Comparison of ENCODE assay signal across 2 cellular contexts in genomic region chr6:72946766-72947165, GRCh38.
TF ChIP-seq lines count a peak whose summit lies in the region.

No MANE protein-coding gene starts in this region.

TF ChIP-seq in HepG2, 621 proteins besides CTCF, POLR2A, EP300 and RAD21:
- TF ChIP-seq SP140L (CRISPR knock-in tag; IDR thresholded peaks at IDR 0.05; ENCODE audit: borderline replicate concordance), result no peak
- no peak for TF ChIP-seq TCF7 (IDR thresholded peaks at IDR 0.05; ENCODE audit: low read depth)
- TF ChIP-seq CEBPB (IDR thresholded peaks at IDR 0.05; ENCODE audit: borderline replicate concordance, low read depth, low read length), result peak; percentile 62
- no peak for TF ChIP-seq NFE2L2 (IDR thresholded peaks at IDR 0.05; ENCODE audit: low read length)
- no peak for TF ChIP-seq DNMT1 (CRISPR knock-in tag; IDR thresholded peaks at IDR 0.05)
TF ChIP-seq in HepG2: peak in this region for 1.

TF ChIP-seq in K562, 482 proteins besides CTCF, POLR2A, EP300 and RAD21:
- TF ChIP-seq HNRNPUL1 (IDR thresholded peaks at IDR 0.05; ENCODE audit: low read length) (no peak), TCF7 (IDR thresholded peaks at IDR 0.05; ENCODE audit: borderline replicate concordance) (no peak), ZNF311 (CRISPR knock-in tag; IDR thresholded peaks at IDR 0.05) (no peak), CEBPB (tag; IDR thresholded peaks at IDR 0.05) (peak; percentile 34), ZNF165 (CRISPR knock-in tag; IDR thresholded peaks at IDR 0.05; ENCODE audit: borderline replicate concordance) (no peak)
- TF ChIP-seq, protein P1, sequence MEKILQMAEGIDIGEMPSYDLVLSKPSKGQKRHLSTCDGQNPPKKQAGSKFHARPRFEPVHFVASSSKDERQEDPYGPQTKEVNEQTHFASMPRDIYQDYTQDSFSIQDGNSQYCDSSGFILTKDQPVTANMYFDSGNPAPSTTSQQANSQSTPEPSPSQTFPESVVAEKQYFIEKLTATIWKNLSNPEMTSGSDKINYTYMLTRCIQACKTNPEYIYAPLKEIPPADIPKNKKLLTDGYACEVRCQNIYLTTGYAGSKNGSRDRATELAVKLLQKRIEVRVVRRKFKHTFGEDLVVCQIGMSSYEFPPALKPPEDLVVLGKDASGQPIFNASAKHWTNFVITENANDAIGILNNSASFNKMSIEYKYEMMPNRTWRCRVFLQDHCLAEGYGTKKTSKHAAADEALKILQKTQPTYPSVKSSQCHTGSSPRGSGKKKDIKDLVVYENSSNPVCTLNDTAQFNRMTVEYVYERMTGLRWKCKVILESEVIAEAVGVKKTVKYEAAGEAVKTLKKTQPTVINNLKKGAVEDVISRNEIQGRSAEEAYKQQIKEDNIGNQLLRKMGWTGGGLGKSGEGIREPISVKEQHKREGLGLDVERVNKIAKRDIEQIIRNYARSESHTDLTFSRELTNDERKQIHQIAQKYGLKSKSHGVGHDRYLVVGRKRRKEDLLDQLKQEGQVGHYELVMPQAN (IDR thresholded peaks at IDR 0.05; ENCODE audit: borderline replicate concordance), result no peak
- TF ChIP-seq, protein P2, sequence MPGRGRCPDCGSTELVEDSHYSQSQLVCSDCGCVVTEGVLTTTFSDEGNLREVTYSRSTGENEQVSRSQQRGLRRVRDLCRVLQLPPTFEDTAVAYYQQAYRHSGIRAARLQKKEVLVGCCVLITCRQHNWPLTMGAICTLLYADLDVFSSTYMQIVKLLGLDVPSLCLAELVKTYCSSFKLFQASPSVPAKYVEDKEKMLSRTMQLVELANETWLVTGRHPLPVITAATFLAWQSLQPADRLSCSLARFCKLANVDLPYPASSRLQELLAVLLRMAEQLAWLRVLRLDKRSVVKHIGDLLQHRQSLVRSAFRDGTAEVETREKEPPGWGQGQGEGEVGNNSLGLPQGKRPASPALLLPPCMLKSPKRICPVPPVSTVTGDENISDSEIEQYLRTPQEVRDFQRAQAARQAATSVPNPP (IDR thresholded peaks at IDR 0.05; ENCODE audit: borderline replicate concordance, insufficient read depth, insufficient read length), result no peak
